ENCODE assay signal across 9 cellular contexts in genomic region chr5:151699071-151699901, GRCh38. TPM values are rescaled to one million over a fixed set of nuclear protein-coding genes. Genes with fewer than 3 reads are reported as not detected.
DNase-seq lines count a peak whose midpoint lies in the region; ATAC-seq and TF ChIP-seq lines count a peak whose summit lies in the region.
"Had no signal": no experiment of that assay in that cellular context is flagged by ENCODE, and none has a peak within 500 bp of the region (broad histone marks: within the 10 kb centered on the region; RNA-seq: fewer than 3 reads in every experiment).

No MANE protein-coding gene starts in this region.

- no peak overlapping the region for H4K8ac ChIP-seq in neuronal stem cell (ENCODE audit: low read depth, low read length)

- H3K27ac ChIP-seq in SJCRH30: peak overlapping the region; percentile 76
- peak overlapping the region; percentile 6 for H3K27ac ChIP-seq in neuronal stem cell (replicated peaks; ENCODE audit: low read length)

- no peak overlapping the region for H3K4me3 ChIP-seq in SJCRH30
- no peak overlapping the region for H3K4me3 ChIP-seq in fibroblast of pulmonary artery (replicated peaks; ENCODE audit: low read depth, low read length)
- no peak overlapping the region for H3K4me3 ChIP-seq in neuronal stem cell (ENCODE audit: low read length in 2 of 2)

- H3K9ac ChIP-seq in neuronal stem cell (ENCODE audit: low read depth, low read length, poor library complexity): no peak overlapping the region

- H3K36me3 Mint-ChIP-seq in activated naive CD4-positive, alpha-beta T cell treated with anti-CD3 and anti-CD28 coated beads, Interleukin-2, amount 50 U/mL, for 72 hours: no peaks in the 10 kb centered on the region

- no peaks in the 10 kb centered on the region for H3K79me1 ChIP-seq in neuronal stem cell (ENCODE audit: low read depth, low read length)

- no CpG with 5 or more reads among the region's 13 CpGs for WGBS in neuronal stem cell (ENCODE audit: extremely low coverage in 2 of 2, insufficient read length in 2 of 2, insufficient replicate concordance in 1 of 2), 2 donors

- H2BK120ac ChIP-seq in neuronal stem cell (ENCODE audit: low read depth, low read length): no peak overlapping the region

- H3K18ac ChIP-seq in neuronal stem cell (ENCODE audit: low read length): peak overlapping the region; percentile 41

- no peaks in the 10 kb centered on the region for H3K36me3 ChIP-seq in SJCRH30
- no peaks in the 10 kb centered on the region for H3K36me3 ChIP-seq in neuronal stem cell (replicated peaks in 1 of 2; ENCODE audit: control insufficient read depth in 2 of 2, insufficient read depth in 2 of 2, low read length in 2 of 2)

- no peaks in the 10 kb centered on the region for H3K9me3 Mint-ChIP-seq in activated naive CD4-positive, alpha-beta T cell treated with anti-CD3 and anti-CD28 coated beads, Interleukin-2, amount 50 U/mL, for 72 hours
- H3K9me3 Mint-ChIP-seq: dendritic cell treated with granulocyte-macrophage colony-stimulating factor and Interleukin-4, amounts not matched to agents 40 ng/mL and 50 ng/mL, for 4 days had no signal

- peak; percentile 90 for DNase-seq in AG08396 (ENCODE audit: low spot score)
- DNase-seq in SJCRH30: peak; percentile 90 to 91
- peak; percentile 97 for DNase-seq in fibroblast of pulmonary artery (ENCODE audit: low read depth)
- no peak for DNase-seq in neuronal stem cell (ENCODE audit: low spot score)
- no peak for DNase-seq in stimulated activated CD4-positive, alpha-beta T cell treated with anti-CD3 and anti-CD28 coated beads, Interleukin-4, amount 100 ng/mL, for 24 hours
- DNase-seq in activated naive CD4-positive, alpha-beta T cell treated with anti-CD3 and anti-CD28 coated beads, Interleukin-2, amount 50 U/mL, for 72 hours (ENCODE audit: low spot score in 2 of 2): no peak
- DNase-seq in NCI-H1436 (lab: John Stamatoyannopoulos, UW): no peak

- no peak overlapping the region for H2BK15ac ChIP-seq in neuronal stem cell (ENCODE audit: low read length)

- peak overlapping the region; percentile 91 for H2AFZ ChIP-seq in neuronal stem cell (ENCODE audit: low read length)

- no peak overlapping the region for H3K4ac ChIP-seq in neuronal stem cell (ENCODE audit: low read length)

- H3K23ac ChIP-seq in neuronal stem cell (ENCODE audit: low read depth, low read length, poor library complexity): no peak overlapping the region

- H3K4me2 ChIP-seq in neuronal stem cell (ENCODE audit: insufficient read depth, low read length, poor library complexity, severe bottlenecking): no peak overlapping the region

- H3K9me3 ChIP-seq in SJCRH30 (replicated peaks) (no peaks in the 10 kb centered on the region), neuronal stem cell (replicated peaks in 1 of 2; ENCODE audit: control insufficient read depth in 2 of 2, insufficient read depth in 1 of 2, low read depth in 1 of 2, low read length in 2 of 2) (no peaks in the 10 kb centered on the region)

- peak overlapping the region in 1 of 2 donors; percentile 57 for H3K27ac Mint-ChIP-seq in activated naive CD4-positive, alpha-beta T cell treated with anti-CD3 and anti-CD28 coated beads, Interleukin-2, amount 50 U/mL, for 72 hours
- H3K27ac Mint-ChIP-seq: dendritic cell treated with granulocyte-macrophage colony-stimulating factor and Interleukin-4, amounts not matched to agents 40 ng/mL and 50 ng/mL, for 4 days had no signal

- no peak overlapping the region for H2BK12ac ChIP-seq in neuronal stem cell (ENCODE audit: low read length)

- H3K27me3 ChIP-seq in SJCRH30 (no peaks in the 10 kb centered on the region), neuronal stem cell (ENCODE audit: control insufficient read depth in 3 of 3, insufficient read depth in 3 of 3, low read depth in 1 of 3, low read length in 3 of 3) (no peaks in the 10 kb centered on the region)

- H3K14ac ChIP-seq in neuronal stem cell (ENCODE audit: low read length): no peak overlapping the region

- no peak for TF ChIP-seq CTCF in fibroblast of pulmonary artery (IDR thresholded peaks at IDR 0.05; ENCODE audit: low read length, missing control alignments)

- peaks cover 45% of the 10 kb centered on the region for H3K4me1 ChIP-seq in SJCRH30
- H3K4me1 ChIP-seq in neuronal stem cell (ENCODE audit: control insufficient read depth in 2 of 2, insufficient read depth in 1 of 2, low read depth in 1 of 2, low read length in 2 of 2): peaks cover 20 to 32% of the 10 kb centered on the region in 2 donors

- H2AK5ac ChIP-seq in neuronal stem cell (ENCODE audit: low read depth, low read length): no peak overlapping the region

- H4K91ac ChIP-seq in neuronal stem cell (ENCODE audit: low read depth, low read length, poor library complexity): no peak overlapping the region

- no peak overlapping the region for H2BK5ac ChIP-seq in neuronal stem cell (ENCODE audit: low read length)

- no peak for ATAC-seq in activated naive CD4-positive, alpha-beta T cell treated with anti-CD3 and anti-CD28 coated beads, Interleukin-2, amount 50 U/mL, for 72 hours
- no peak for ATAC-seq in HG03342 (IDR thresholded peaks at IDR 0.05; ENCODE audit: unreplicated experiment)

RNA-seq across cellular contexts. Expression of gene SPARC, which starts 12.6 kb away (rescaled TPM):
- 1,211 and 1,265 TPM in 2 replicates for total RNA-seq in SJCRH30 (2014; rRNA removed; shearing (Covaris generic))
- polyA plus RNA-seq in neuronal stem cell (2013, experiment 1 of 2): 393 TPM
- polyA plus RNA-seq in neuronal stem cell (2013, experiment 2 of 2): 374 TPM
- under 1 TPM; 0.18 to 0.91 TPM for total RNA-seq in activated naive CD4-positive, alpha-beta T cell treated with anti-CD3 and anti-CD28 coated beads, Interleukin-2, amount 50 U/mL, for 72 hours

RNA-seq across cellular contexts. Expression of gene ATOX1, which starts 59.1 kb away (rescaled TPM):
- 65.0 and 68.4 TPM in 2 replicates for total RNA-seq in SJCRH30 (2014; rRNA removed; shearing (Covaris generic))
- polyA plus RNA-seq in neuronal stem cell (2013, experiment 1 of 2): 156 TPM
- polyA plus RNA-seq in neuronal stem cell (2013, experiment 2 of 2): 162 TPM
- 10 to 100 TPM; 48.2 to 84.3 TPM for total RNA-seq in activated naive CD4-positive, alpha-beta T cell treated with anti-CD3 and anti-CD28 coated beads, Interleukin-2, amount 50 U/mL, for 72 hours

Comparison
In these comparisons a context has a peak if more than half of its experiments do, and no peak if none do; other contexts are left out.
1. DNase-seq: peak in AG08396 (single experiment), SJCRH30 (2 of 2) and fibroblast of pulmonary artery (single experiment); none in neuronal stem cell (single experiment), stimulated activated CD4-positive, alpha-beta T cell treated with anti-CD3 and anti-CD28 coated beads, Interleukin-4, amount 100 ng/mL, for 24 hours (single experiment), activated naive CD4-positive, alpha-beta T cell treated with anti-CD3 and anti-CD28 coated beads, Interleukin-2, amount 50 U/mL, for 72 hours (0 of 2) and NCI-H1436 (single experiment).
2. RNA of gene SPARC, which starts 12.6 kb away (total RNA-seq): 1,211 to 1,265 TPM in SJCRH30; 0.18 to 0.91 TPM in activated naive CD4-positive, alpha-beta T cell treated with anti-CD3 and anti-CD28 coated beads, Interleukin-2, amount 50 U/mL, for 72 hours; every median in the first group is over 100 times any median in the second.